Comparison of ENCODE assay signal across 19 cellular contexts in the genomic region with DNA sequence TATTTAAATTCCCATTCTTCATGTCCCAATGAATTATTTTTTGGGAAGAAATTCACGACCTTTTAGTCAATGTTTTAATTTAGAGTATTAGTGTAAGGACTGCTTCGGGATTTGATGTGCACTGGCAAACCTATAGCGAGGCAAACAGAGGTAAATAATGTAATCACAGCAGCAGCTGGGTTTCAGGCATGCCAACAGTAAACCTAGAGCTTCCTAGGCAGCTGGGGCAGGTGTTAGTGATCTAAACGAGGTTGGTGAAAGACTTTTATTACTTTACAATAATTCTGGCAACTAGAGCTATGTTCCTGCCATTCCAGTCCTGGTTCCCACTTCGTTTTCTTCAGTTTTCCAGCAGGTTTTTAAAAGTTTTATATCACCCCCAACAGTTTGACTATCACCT.
DNase-seq lines count a peak whose midpoint lies in the region; TF ChIP-seq lines count a peak whose summit lies in the region.
"Had no signal": no experiment of that assay in that cellular context is flagged by ENCODE, and none has a peak within 500 bp of the region (broad histone marks: within the 10 kb centered on the region; RNA-seq: fewer than 3 reads in every experiment).

No MANE protein-coding gene starts in this region.

- TF ChIP-seq EP300 in SK-N-SH (IDR thresholded peaks at IDR 0.05; ENCODE audit: borderline replicate concordance in 1 of 2, low read depth in 1 of 2, low read length in 1 of 2) = no peak

- no peak overlapping the region for H3K4me2 ChIP-seq in SK-N-SH

- POLR2A ChIA-PET in HEK293T (lab: Yijun Ruan, JAX) (no interaction called here), SK-N-SH (lab: Yijun Ruan, JAX) (no interaction called here)

- H3K36me3 ChIP-seq in SK-N-SH (replicated peaks in 1 of 2; ENCODE audit: control insufficient read depth in 1 of 2, insufficient read depth in 2 of 2, low read length in 1 of 2) = no peaks in the 10 kb centered on the region
- H3K36me3 ChIP-seq: MG63, SJSA1 had no signal

- TF ChIP-seq RAD21 in SK-N-SH (IDR thresholded peaks at IDR 0.05; ENCODE audit: low read length) = no peak

- no peak overlapping the region for H2AFZ ChIP-seq in SK-N-SH (ENCODE audit: low read depth)
- H2AFZ ChIP-seq: GM23248 had no signal

- no peaks in the 10 kb centered on the region for H3K4me1 ChIP-seq in SK-N-SH (ENCODE audit: control insufficient read depth in 1 of 2, insufficient read depth in 2 of 2, low read depth in 1 of 2, low read length in 1 of 2)
- H3K4me1 ChIP-seq: SJSA1 had no signal

- H4K20me1 ChIP-seq in SK-N-SH (ENCODE audit: insufficient read depth) = no peaks in the 10 kb centered on the region

- H3K27ac ChIP-seq in SK-N-SH (ENCODE audit: low read depth in 2 of 2, low read length in 1 of 2) = no peak overlapping the region
- H3K27ac ChIP-seq: GM23248, SJSA1 had no signal

- H3K9me3 ChIP-seq in SK-N-SH = no peaks in the 10 kb centered on the region
- H3K9me3 ChIP-seq: MG63, SJSA1 had no signal

- WGBS in SK-N-SH (ENCODE audit: low lambda C conversion rate) = 6% methylated on average over 5 of the region's 5 CpGs

- no peaks in the 10 kb centered on the region for H3K27me3 ChIP-seq in SK-N-SH (ENCODE audit: insufficient read depth)
- H3K27me3 ChIP-seq: MG63, SJSA1 had no signal

- H3F3A ChIP-seq in SK-N-SH (replicated peaks; ENCODE audit: insufficient read depth) = peaks cover 5% of the 10 kb centered on the region

- no peaks in the 10 kb centered on the region for H3K79me2 ChIP-seq in SK-N-SH (ENCODE audit: insufficient read depth)

- TF ChIP-seq CTCF in SK-N-SH (IDR thresholded peaks at IDR 0.05) = no peak

- no peak overlapping the region for H3K4me3 ChIP-seq in SK-N-SH (ENCODE audit: low read depth in 2 of 2, low read length in 1 of 2)
- H3K4me3 ChIP-seq: GM23248, MG63, SJSA1 had no signal

- no peak overlapping the region for H3K9ac ChIP-seq in SK-N-SH
- H3K9ac ChIP-seq: GM23248 had no signal

- CTCF ChIA-PET in HEK293T (lab: Yijun Ruan, JAX) (no interaction called here), SK-N-SH (lab: Yijun Ruan, JAX) (no interaction called here)

- peak; percentile 19 for DNase-seq in NCI-H1105 treated with DMSO at 0.1 percent for 48 hours (lab: John Stamatoyannopoulos, UW)
- no peak for DNase-seq in NCI-H1105 (lab: John Stamatoyannopoulos, UW)
- peak; percentile 23 for DNase-seq in COLO668 (lab: John Stamatoyannopoulos, UW; ENCODE audit: unreplicated experiment)
- peak; percentile 62 for DNase-seq in NCI-H510A treated with DMSO at 0.1 percent for 48 hours (lab: John Stamatoyannopoulos, UW)
- DNase-seq in left kidney (ENCODE audit: low read depth, low spot score) = peak; percentile 1
- no peak for DNase-seq in HEK293T (ENCODE audit: extremely low spot score)
- no peak for DNase-seq in SK-N-SH
- DNase-seq: DMS153, GM23248, H7, IMR-90, KG1, MG63, NCI-H1436, NCI-H2029, NCI-H446 treated with DMSO at 0.1 percent for 48 hours, NCI-H774, T-cell had no signal

- H3K9me2 ChIP-seq in SK-N-SH = no peaks in the 10 kb centered on the region

TF ChIP-seq in HEK293T, 16 proteins besides CTCF, POLR2A, EP300 and RAD21:
- TF ChIP-seq NFRKB (IDR thresholded peaks at IDR 0.05) (no peak), TARDBP (IDR thresholded peaks at IDR 0.05) (no peak), ARNT (IDR thresholded peaks at IDR 0.05) (no peak), LEF1 (IDR thresholded peaks at IDR 0.05; ENCODE audit: borderline replicate concordance) (no peak), FOXM1 (IDR thresholded peaks at IDR 0.05; ENCODE audit: borderline replicate concordance) (no peak), HDGF (IDR thresholded peaks at IDR 0.05; ENCODE audit: borderline replicate concordance) (no peak), PKNOX1 (IDR thresholded peaks at IDR 0.05) (no peak), SUZ12 (IDR thresholded peaks at IDR 0.05) (no peak), BHLHE40 (IDR thresholded peaks at IDR 0.05; ENCODE audit: borderline replicate concordance) (no peak), FOXK2 (IDR thresholded peaks at IDR 0.05) (no peak)

TF ChIP-seq in SK-N-SH, 30 proteins besides CTCF, POLR2A, EP300 and RAD21:
- TF ChIP-seq MXI1 (IDR thresholded peaks at IDR 0.05; ENCODE audit: low read depth, low read length) = no peak
- TF ChIP-seq FOXJ3 (CRISPR knock-in tag; IDR thresholded peaks at IDR 0.05) = no peak
- TF ChIP-seq MAX (IDR thresholded peaks at IDR 0.05; ENCODE audit: low read depth) = no peak

Comparison
In these comparisons a context has a peak if more than half of its experiments do, and no peak if none do; other contexts are left out.
1. DNase-seq: peak in NCI-H1105 treated with DMSO at 0.1 percent for 48 hours (single experiment), COLO668 (single experiment), NCI-H510A treated with DMSO at 0.1 percent for 48 hours (single experiment) and left kidney (single experiment); none in NCI-H1105 (single experiment), HEK293T (single experiment) and SK-N-SH (single experiment).